In genomic region chr7:138852469-138852868, GRCh38 we compare ENCODE assay signal across 28 cellular contexts. TPM values are rescaled to one million over a fixed set of nuclear protein-coding genes. Genes with fewer than 3 reads are reported as not detected.
DNase-seq lines count a peak whose midpoint lies in the region; ATAC-seq, FAIRE-seq and TF ChIP-seq lines count a peak whose summit lies in the region.
"Had no signal": no experiment of that assay in that cellular context is flagged by ENCODE, and none has a peak within 500 bp of the region (broad histone marks: within the 10 kb centered on the region; RNA-seq: fewer than 3 reads in every experiment).

No MANE protein-coding gene starts in this region.

- H3K4me3 ChIP-seq in K562, result no peak overlapping the region
- no peak overlapping the region for H3K4me3 ChIP-seq in coronary artery
- H3K4me3 ChIP-seq: A549; BLaER1 treated with 17β-estradiol and CSF1 and Interleukin-3, amounts not matched to agents 10 nM and 100 nM; HAP-1 had no signal

- FAIRE-seq in K562 (lab: Jason Lieb, UNC), result no peak
- FAIRE-seq: GM12891, GM18507, H54 had no signal

- H3K27me3 Mint-ChIP-seq in mesothelial cell of epicardium (ENCODE audit: low read depth), result no peaks in the 10 kb centered on the region
- H3K27me3 Mint-ChIP-seq in nephron progenitor cell (ENCODE audit: low read depth, poor library complexity), result no peaks in the 10 kb centered on the region
- H3K27me3 Mint-ChIP-seq: CD4-positive, alpha-beta T cell had no signal

- H2AFZ ChIP-seq in K562 (ENCODE audit: low read depth, low read length), result no peak overlapping the region

- intact Hi-C loops in K562 (cut with micrococcal nuclease), result no loop called here

- ATAC-seq in K562, result no peak
- ATAC-seq: A549 had no signal

- H3K27ac Mint-ChIP-seq in mesothelial cell of epicardium (peak overlapping the region; percentile 9), nephron progenitor cell (peak overlapping the region; percentile 8)
- H3K27ac Mint-ChIP-seq: CD14-positive monocyte; CD4-positive, alpha-beta T cell; CD8-positive, alpha-beta memory T cell had no signal

- TF ChIP-seq EP300 in Ishikawa (IDR thresholded peaks at IDR 0.05; ENCODE audit: borderline replicate concordance) (no peak), K562 (IDR thresholded peaks at IDR 0.05; ENCODE audit: low read length) (no peak)

- no peak overlapping the region for H3K27ac ChIP-seq in K562 (ENCODE audit: extremely low read depth, low read depth, low read length)
- H3K27ac ChIP-seq in coronary artery, result no peak overlapping the region
- H3K27ac ChIP-seq: A549; BLaER1 treated with 17β-estradiol and CSF1 and Interleukin-3, amounts not matched to agents 10 nM and 100 nM had no signal

- no peak for DNase-seq in K562 (ENCODE audit: extremely low read depth in 1 of 4, low spot score in 3 of 4)
- no peak for DNase-seq in mesothelial cell of epicardium (ENCODE audit: low spot score in 2 of 2, unreplicated experiment in 2 of 2)
- no peak for DNase-seq in nephron progenitor cell
- no peak for DNase-seq in coronary artery (ENCODE audit: low spot score)
- no peak for DNase-seq in iPS-NIHi11 (ENCODE audit: low spot score)
- no peak for DNase-seq in NOMO-1 treated with DMSO at 0.1 percent for 48 hours (lab: John Stamatoyannopoulos, UW; ENCODE audit: unreplicated experiment)
- DNase-seq: 8988T; ACHN; AML-193; BE2C; Calu3; CD4-positive, alpha-beta T cell; CD8-positive, alpha-beta memory T cell; DMS53; DMS79 treated with DMSO at 0.1 percent for 48 hours; GF-D8; GOT3; HFFc6 had no signal

- no peak for TF ChIP-seq RAD21 in Ishikawa (IDR thresholded peaks at IDR 0.05; ENCODE audit: low read depth)
- no peak for TF ChIP-seq RAD21 in K562 (CRISPR knock-in tag; conservative IDR thresholded peaks at IDR 0.05 in 1 of 2, IDR thresholded peaks at IDR 0.05 in 1 of 2)

- TF ChIP-seq POLR2A in K562 (conservative IDR thresholded peaks at IDR 0.05), result no peak

- peaks cover 10% of the 10 kb centered on the region for H3K4me1 Mint-ChIP-seq in mesothelial cell of epicardium
- H3K4me1 Mint-ChIP-seq in nephron progenitor cell, result peaks cover 7% of the 10 kb centered on the region
- H3K4me1 Mint-ChIP-seq: CD14-positive monocyte; CD8-positive, alpha-beta memory T cell had no signal

- WGBS in K562 (ENCODE audit: insufficient coverage, low coverage, missing lambda C conversion rate), result 5% methylated on average over 5 of the region's 5 CpGs

- H3K9ac ChIP-seq in K562 (ENCODE audit: insufficient read depth in 1 of 2, low read depth in 2 of 2, low read length in 2 of 2), result no peak overlapping the region
- H3K9ac ChIP-seq: BLaER1 treated with 17β-estradiol and CSF1 and Interleukin-3, amounts not matched to agents 10 nM and 100 nM had no signal

- POLR2A ChIA-PET in K562 (lab: Yijun Ruan, JAX), result no interaction called here

- H3K4me3 Mint-ChIP-seq in mesothelial cell of epicardium (no peak overlapping the region), nephron progenitor cell (no peak overlapping the region)
- H3K4me3 Mint-ChIP-seq: CD14-positive monocyte; CD4-positive, alpha-beta T cell; CD8-positive, alpha-beta memory T cell; HFFc6 had no signal

- H3K4me2 ChIP-seq in K562 (ENCODE audit: insufficient read depth, low read length), result no peak overlapping the region
- H3K4me2 ChIP-seq: A549; BLaER1 treated with 17β-estradiol and CSF1 and Interleukin-3, amounts not matched to agents 10 nM and 100 nM had no signal

- CTCF ChIA-PET in K562 (lab: Yijun Ruan, JAX; ENCODE audit: low intra/inter-chr PET ratio), result no interaction called here

- H3K9me3 ChIP-seq in K562 (replicated peaks; ENCODE audit: control insufficient read depth, insufficient read depth, low read depth, low read length), result no peaks in the 10 kb centered on the region
- H3K9me3 ChIP-seq: A549, BE2C, HAP-1 had no signal

- peaks cover 30 to 37% of the 10 kb centered on the region in 2 experiments for H3K27me3 ChIP-seq in K562 (ENCODE audit: control insufficient read depth in 2 of 2, insufficient read depth in 2 of 2, low read length in 2 of 2)
- H3K27me3 ChIP-seq: BE2C; BLaER1 treated with 17β-estradiol and CSF1 and Interleukin-3, amounts not matched to agents 10 nM and 100 nM had no signal

- H3K9me3 Mint-ChIP-seq in mesothelial cell of epicardium (peaks cover 22% of the 10 kb centered on the region), nephron progenitor cell (peaks cover 10% of the 10 kb centered on the region)
- H3K9me3 Mint-ChIP-seq: HFFc6 had no signal

- no peaks in the 10 kb centered on the region for H3K36me3 ChIP-seq in K562 (ENCODE audit: control insufficient read depth, insufficient read depth, low read length)

- in situ Hi-C loops in K562 (cut with MboI), result no loop called here

- no peaks in the 10 kb centered on the region for H3K9me1 ChIP-seq in K562 (ENCODE audit: control insufficient read depth, insufficient read depth, low read length)

- TF ChIP-seq CTCF in K562 (IDR thresholded peaks at IDR 0.05 in 2 of 3, conservative IDR thresholded peaks at IDR 0.05 in 1 of 3; ENCODE audit: insufficient read depth in 2 of 3, low read depth in 1 of 3, low read length in 3 of 3) (no peak), mesothelial cell of epicardium (IDR thresholded peaks at IDR 0.05; ENCODE audit: unreplicated experiment) (no peak), nephron progenitor cell (IDR thresholded peaks at IDR 0.05) (no peak), coronary artery (IDR thresholded peaks at IDR 0.05) (no peak)

- H4K20me1 ChIP-seq in K562 (replicated peaks; ENCODE audit: control insufficient read depth, insufficient read depth, low read length), result no peaks in the 10 kb centered on the region
- H4K20me1 ChIP-seq: BLaER1 treated with 17β-estradiol and CSF1 and Interleukin-3, amounts not matched to agents 10 nM and 100 nM had no signal

- no peaks in the 10 kb centered on the region for H3K4me1 ChIP-seq in K562 (replicated peaks in 1 of 2; ENCODE audit: control insufficient read depth in 2 of 2, insufficient read depth in 2 of 2, low read length in 2 of 2)
- H3K4me1 ChIP-seq: BLaER1 treated with 17β-estradiol and CSF1 and Interleukin-3, amounts not matched to agents 10 nM and 100 nM had no signal

- H3K36me3 Mint-ChIP-seq in mesothelial cell of epicardium (peaks cover 50% of the 10 kb centered on the region), nephron progenitor cell (ENCODE audit: low read depth) (peaks cover 79% of the 10 kb centered on the region)
- H3K36me3 Mint-ChIP-seq: CD14-positive monocyte had no signal

- BruUV-seq in K562 (replicated peaks; lab: Mats Ljungman, UMichigan), result no TSS peak

- no peaks in the 10 kb centered on the region for H3K79me2 ChIP-seq in K562 (ENCODE audit: control insufficient read depth, insufficient read depth, low read length)

TF ChIP-seq in Ishikawa, 13 proteins besides CTCF, POLR2A, EP300 and RAD21 (continues in another document):
- TF ChIP-seq, protein P1, sequence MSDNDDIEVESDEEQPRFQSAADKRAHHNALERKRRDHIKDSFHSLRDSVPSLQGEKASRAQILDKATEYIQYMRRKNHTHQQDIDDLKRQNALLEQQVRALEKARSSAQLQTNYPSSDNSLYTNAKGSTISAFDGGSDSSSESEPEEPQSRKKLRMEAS (IDR thresholded peaks at IDR 0.05), result 0 out of 2 replicates have a peak, but pooled peaks have one; percentile 20
- TF ChIP-seq NFIC (IDR thresholded peaks at IDR 0.05), result 0 out of 2 replicates have a peak, but pooled peaks have one; percentile 6

TF ChIP-seq in K562, 482 proteins besides CTCF, POLR2A, EP300 and RAD21 (continues in another document):
- TF ChIP-seq TCF3 (CRISPR knock-in tag; IDR thresholded peaks at IDR 0.05) (peak; percentile 31; the same call in 1 of the 2 replicates), HIVEP1 (CRISPR knock-in tag; IDR thresholded peaks at IDR 0.05) (no peak)

RNA-seq across cellular contexts. Expression of gene ATP6V0A4, which starts 54.5 kb away (rescaled TPM):
- total RNA-seq in K562 (2011; cell fraction: chromatin; rRNA removed; ENCODE audit: low replicate concordance), result not detected in 2 replicates
- not detected in 2 replicates for total RNA-seq in K562 (2011; cell fraction: nucleolus; rRNA removed)
- total RNA-seq in K562 (2011; cell fraction: nucleoplasm; rRNA removed), result not detected in 2 replicates
- total RNA-seq in K562 (2014; rRNA removed), result not detected in 2 replicates
- total RNA-seq in K562 (2014; rRNA removed; fragmentation: Illumina TruSeq; extraction: Trizol), result not detected in 2 replicates
- total RNA-seq in K562 (2015; rRNA removed; fragmentation: Illumina TruSeq; extraction: Trizol), result not detected in 2 replicates
- not detected in 2 replicates for total RNA-seq in K562 (2021)
- polyA plus RNA-seq in K562 (2011; rRNA removed), result not detected in 2 replicates
- not detected in 2 replicates for polyA plus RNA-seq in K562 (2011; cell fraction: cytosol; rRNA removed)
- polyA plus RNA-seq in K562 (2011; cell fraction: nucleus; rRNA removed), result not detected in 2 replicates
- not detected in 2 replicates for polyA plus RNA-seq in K562 (2012)
- polyA plus RNA-seq in K562 (2014; fragmentation: Illumina TruSeq; extraction: Trizol), result not detected in 2 replicates
- under 1 TPM in 1 of 2 experiments, not detected in 1; 0.03 TPM for polyA plus RNA-seq in K562 (2014; fragmentation: Nextera tagmentation; extraction: Ambion mirVana)
- polyA plus RNA-seq in K562 (2014; rRNA removed), result not detected in 2 replicates
- polyA minus RNA-seq in K562 (2011; rRNA and poly(A)+ RNA removed), result not detected in 2 replicates
- not detected in 2 replicates for polyA minus RNA-seq in K562 (2011; cell fraction: cytosol; rRNA and poly(A)+ RNA removed)
- polyA minus RNA-seq in K562 (2011; cell fraction: nucleus; rRNA and poly(A)+ RNA removed), result not detected in 2 replicates
- total RNA-seq in mesothelial cell of epicardium, result 0.56 to 0.73 TPM in 2 of 3 replicates, not detected in the other
- total RNA-seq: CD4-positive, alpha-beta T cell; CD8-positive, alpha-beta memory T cell; G401 had no signal
- polyA plus RNA-seq: CD14-positive monocyte; CD8-positive, alpha-beta memory T cell had no signal

RNA-seq across cellular contexts. Expression of gene TMEM213, which starts 54.7 kb away (rescaled TPM):
- not detected in 2 replicates for total RNA-seq in K562 (2011; cell fraction: chromatin; rRNA removed; ENCODE audit: low replicate concordance)
- not detected in 2 replicates for total RNA-seq in K562 (2011; cell fraction: nucleolus; rRNA removed)
- not detected in 2 replicates for total RNA-seq in K562 (2011; cell fraction: nucleoplasm; rRNA removed)
- total RNA-seq in K562 (2014; rRNA removed) (not detected in 2 replicates), K562 (2014; rRNA removed; fragmentation: Illumina TruSeq; extraction: Trizol) (not detected in 2 replicates), K562 (2015; rRNA removed; fragmentation: Illumina TruSeq; extraction: Trizol) (not detected in 2 replicates), K562 (2021) (not detected in 2 replicates), mesothelial cell of epicardium (not detected in 3 replicates)
- polyA plus RNA-seq in K562 (2011; rRNA removed) (not detected in 2 replicates), K562 (2014; fragmentation: Illumina TruSeq; extraction: Trizol) (not detected in 2 replicates), K562 (2014; fragmentation: Nextera tagmentation; extraction: Ambion mirVana) (not detected), K562 (2014; rRNA removed) (not detected in 2 replicates)
- not detected in 2 replicates for polyA plus RNA-seq in K562 (2011; cell fraction: cytosol; rRNA removed)
- not detected in 2 replicates for polyA plus RNA-seq in K562 (2011; cell fraction: nucleus; rRNA removed)
- polyA plus RNA-seq in K562 (2012), result not detected in 2 replicates
- polyA minus RNA-seq in K562 (2011; rRNA and poly(A)+ RNA removed), result not detected in 2 replicates
- not detected in 2 replicates for polyA minus RNA-seq in K562 (2011; cell fraction: cytosol; rRNA and poly(A)+ RNA removed)
- polyA minus RNA-seq in K562 (2011; cell fraction: nucleus; rRNA and poly(A)+ RNA removed), result not detected in 2 replicates
- total RNA-seq: CD4-positive, alpha-beta T cell; CD8-positive, alpha-beta memory T cell; Daoy; G401; HFFc6 had no signal
- polyA plus RNA-seq: A549, CD14-positive monocyte had no signal
